Comparison of ENCODE assay signal across 8 cellular contexts in the genomic region with DNA sequence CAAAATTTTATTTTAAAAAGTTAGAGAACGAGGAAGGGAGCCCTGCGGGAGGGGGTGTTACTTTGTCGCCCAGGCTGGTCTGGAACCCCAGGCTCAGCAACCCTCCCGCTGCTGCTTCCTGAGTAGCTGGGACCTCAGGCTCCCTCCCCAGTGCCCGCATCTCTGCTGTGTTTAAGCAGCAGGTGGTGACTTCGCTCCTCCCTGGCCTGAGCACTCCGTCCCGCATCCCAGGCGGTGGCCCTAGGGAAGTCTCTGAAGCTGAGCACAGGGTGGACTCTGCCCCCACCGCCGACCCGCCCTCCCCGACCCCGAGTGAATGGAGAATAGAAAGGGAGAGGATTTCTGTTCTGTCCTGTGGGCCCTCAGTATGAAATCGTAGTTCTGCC. TPM values are rescaled to one million over a fixed set of nuclear protein-coding genes. Genes with fewer than 3 reads are reported as not detected.
DNase-seq lines count a peak whose midpoint lies in the region; ATAC-seq, FAIRE-seq and TF ChIP-seq lines count a peak whose summit lies in the region.

No MANE protein-coding gene starts in this region.

- H3K36me3 ChIP-seq in hepatocyte (replicated peaks; ENCODE audit: insufficient read depth, low read depth): no peaks in the 10 kb centered on the region
- peaks cover 0 to 7% of the 10 kb centered on the region in 2 donors for H3K36me3 ChIP-seq in small intestine (ENCODE audit: control insufficient read depth in 2 of 2, insufficient read depth in 2 of 2, low read length in 2 of 2)

- H3K4me2 ChIP-seq in hepatocyte: peak overlapping the region; percentile 88

- H3K27ac ChIP-seq in hepatocyte: peak overlapping the region; percentile 86
- H3K27ac ChIP-seq in small intestine (ENCODE audit: low read depth in 1 of 2, low read length in 1 of 2): peak overlapping the region; percentile 53 to 84

- peak overlapping the region; percentile 21 for H2AFZ ChIP-seq in hepatocyte

- H3K27me3 Mint-ChIP-seq in activated T-helper 17 cell treated with anti-CD3 and anti-CD28 coated beads, Interleukin-2, amount 50 U/mL, for 72 hours: no peaks in the 10 kb centered on the region

- H3K27ac Mint-ChIP-seq in activated T-helper 17 cell treated with anti-CD3 and anti-CD28 coated beads, Interleukin-2, amount 50 U/mL, for 72 hours: no peak overlapping the region

- ATAC-seq in HG03442 (IDR thresholded peaks at IDR 0.05; ENCODE audit: unreplicated experiment): peak; percentile 19
- ATAC-seq in activated T-helper 17 cell treated with anti-CD3 and anti-CD28 coated beads, Interleukin-2, amount 50 U/mL, for 72 hours (replicated peaks): peak; percentile 33
- no peak for ATAC-seq in HG03469 (IDR thresholded peaks at IDR 0.05; ENCODE audit: unreplicated experiment)
- no peak for ATAC-seq in GM21447 (IDR thresholded peaks at IDR 0.05; ENCODE audit: unreplicated experiment)

- peaks cover 22% of the 10 kb centered on the region for H3K9me3 Mint-ChIP-seq in activated T-helper 17 cell treated with anti-CD3 and anti-CD28 coated beads, Interleukin-2, amount 50 U/mL, for 72 hours

- H3K36me3 Mint-ChIP-seq in activated T-helper 17 cell treated with anti-CD3 and anti-CD28 coated beads, Interleukin-2, amount 50 U/mL, for 72 hours (ENCODE audit: low read depth): peaks cover 29% of the 10 kb centered on the region

- TF ChIP-seq CTCF in hepatocyte (IDR thresholded peaks at IDR 0.05; ENCODE audit: poor library complexity): no peak

- peak overlapping the region; percentile 83 for H3K4me3 Mint-ChIP-seq in activated T-helper 17 cell treated with anti-CD3 and anti-CD28 coated beads, Interleukin-2, amount 50 U/mL, for 72 hours

- no peaks in the 10 kb centered on the region for H3K9me2 ChIP-seq in hepatocyte (replicated peaks; ENCODE audit: insufficient read depth)

- H3K4me1 ChIP-seq in hepatocyte (ENCODE audit: insufficient read depth): peaks cover 14% of the 10 kb centered on the region
- H3K4me1 ChIP-seq in small intestine (ENCODE audit: control insufficient read depth in 2 of 2, insufficient read depth in 1 of 2, low read depth in 1 of 2, low read length in 1 of 2): peaks cover 0 to 2% of the 10 kb centered on the region in 2 donors

- 7% methylated on average over 10 of the region's 15 CpGs for WGBS in hepatocyte (ENCODE audit: low lambda C conversion rate, missing lambda C conversion rate)
- WGBS in small intestine, 3 donors: 0 to 2% (median 1%) methylated on average over 15 of the region's 15 CpGs

- H3K9me3 ChIP-seq in hepatocyte (ENCODE audit: low read depth) (no peaks in the 10 kb centered on the region), small intestine (ENCODE audit: control insufficient read depth, low read depth) (peaks cover 3% of the 10 kb centered on the region)

- H3K79me2 ChIP-seq in hepatocyte: peaks cover 36% of the 10 kb centered on the region

- peak overlapping the region; percentile 8 for H3K4me3 ChIP-seq in hepatocyte
- peak overlapping the region; percentile 71 to 72 for H3K4me3 ChIP-seq in small intestine (ENCODE audit: low read depth in 1 of 2, low read length in 2 of 2)

- H4K20me1 ChIP-seq in hepatocyte (ENCODE audit: insufficient read depth, poor library complexity, severe bottlenecking): no peaks in the 10 kb centered on the region

- peaks cover 19% of the 10 kb centered on the region for H3K4me1 Mint-ChIP-seq in activated T-helper 17 cell treated with anti-CD3 and anti-CD28 coated beads, Interleukin-2, amount 50 U/mL, for 72 hours

- no peaks in the 10 kb centered on the region for H3K27me3 ChIP-seq in hepatocyte
- no peaks in the 10 kb centered on the region for H3K27me3 ChIP-seq in small intestine (ENCODE audit: control insufficient read depth in 2 of 2, insufficient read depth in 2 of 2, low read length in 2 of 2)

- FAIRE-seq in small intestine (lab: Jason Lieb, UNC): no peak

- DNase-seq in GM19238 (ENCODE audit: insufficient read length, low spot score) (peak; percentile 12), hepatocyte (ENCODE audit: low spot score) (peak; percentile 71), small intestine (peak; percentile 86), HT-29 (ENCODE audit: low spot score) (no peak)

RNA-seq across cellular contexts. Expression of a gene that starts 30.5 kb away (rescaled TPM):
- 10 to 100 TPM; 15.1 to 41.6 TPM for total RNA-seq in activated T-helper 17 cell treated with anti-CD3 and anti-CD28 coated beads, Interleukin-2, amount 50 U/mL, for 72 hours
- 15.2 TPM in 2 replicates for total RNA-seq in hepatocyte
- 5.3 and 9.3 TPM in 2 replicates for polyA plus RNA-seq in hepatocyte
- 1 to 10 TPM; 2.7 to 6.2 (median 4.7) TPM for polyA plus RNA-seq in small intestine
- total RNA-seq in HT-29 (2014; rRNA removed; shearing (Covaris generic)): 2.1 and 2.2 TPM in 2 replicates

RNA-seq across cellular contexts. Expression of a gene that starts 37.5 kb away (rescaled TPM):
- 10 to 100 TPM; 31.2 to 41.8 TPM for total RNA-seq in activated T-helper 17 cell treated with anti-CD3 and anti-CD28 coated beads, Interleukin-2, amount 50 U/mL, for 72 hours
- 48.6 and 55.8 TPM in 2 replicates for total RNA-seq in hepatocyte
- polyA plus RNA-seq in hepatocyte (32.6 and 42.9 TPM in 2 replicates), small intestine (10 to 100 TPM in 1 of 3 donors, 1 to 10 TPM in 2; 4.3 to 15.4 (median 9.9) TPM)
- total RNA-seq in HT-29 (2014; rRNA removed; shearing (Covaris generic)): 5.7 and 6.4 TPM in 2 replicates

Comparison
In these comparisons a context has a peak if more than half of its experiments do, and no peak if none do; other contexts are left out.
1. ATAC-seq: peak in HG03442 (single experiment) and activated T-helper 17 cell treated with anti-CD3 and anti-CD28 coated beads, Interleukin-2, amount 50 U/mL, for 72 hours (single experiment); none in HG03469 (single experiment) and GM21447 (single experiment).